In the genomic region with DNA sequence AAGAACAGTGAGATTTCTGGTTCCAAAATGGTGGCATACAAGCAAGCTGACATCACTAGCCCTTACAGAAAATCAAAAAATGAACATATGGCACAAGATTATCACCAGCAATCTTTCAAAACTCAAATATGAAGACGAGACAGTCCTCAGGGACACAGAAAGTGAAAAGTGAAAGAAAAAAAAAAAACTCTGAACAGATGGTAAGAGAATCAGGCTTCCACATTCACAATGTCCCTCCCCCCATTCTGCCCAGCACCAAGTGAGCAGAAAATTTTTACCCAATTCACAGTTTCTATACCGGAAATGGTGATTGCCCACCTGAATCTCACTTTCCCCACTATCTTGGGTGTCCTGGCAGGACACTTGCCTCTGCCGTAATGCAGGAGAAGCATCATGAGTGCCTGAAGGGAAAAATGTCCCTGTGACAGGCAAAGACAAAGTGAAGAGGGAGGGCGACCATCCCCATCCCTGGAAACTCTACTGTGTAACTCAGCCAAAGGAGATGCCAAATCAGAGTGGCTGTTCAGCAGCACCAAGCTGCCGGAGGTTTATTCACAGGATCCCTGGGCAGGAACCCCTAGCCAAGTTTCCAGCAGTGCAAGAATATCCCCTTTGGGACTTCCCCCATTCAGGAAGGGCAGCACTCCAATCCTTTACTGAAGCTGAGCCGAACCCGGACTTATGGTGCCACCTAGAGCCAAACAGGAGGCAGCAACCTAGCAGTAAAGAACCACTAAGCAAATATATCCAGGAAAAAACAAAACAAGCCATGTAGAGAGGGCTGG, we compare ENCODE assay signal across 8 cellular contexts.
DNase-seq lines count a peak whose midpoint lies in the region; ATAC-seq and TF ChIP-seq lines count a peak whose summit lies in the region.

No MANE protein-coding gene starts in this region.

- H3K4me1 Mint-ChIP-seq in natural killer cell treated with Interleukin-12 subunit alpha and Interleukin-12 subunit beta and Interleukin-15 and Interleukin-18, amount 100 ng/mL, for 72 hours (ENCODE audit: low read depth in 2 of 2): no peaks in the 10 kb centered on the region
- H3K4me1 Mint-ChIP-seq in activated CD4-positive, alpha-beta memory T cell treated with anti-CD3 and anti-CD28 coated beads, Interleukin-2, amount 10 ng/mL, durations not matched to agents 7 days and 5 days: no peaks in the 10 kb centered on the region

- peaks cover 12% of the 10 kb centered on the region for H3K9me3 Mint-ChIP-seq in natural killer cell treated with Interleukin-12 subunit alpha and Interleukin-12 subunit beta and Interleukin-15 and Interleukin-18, amount 100 ng/mL, for 72 hours
- peaks cover 4% of the 10 kb centered on the region for H3K9me3 Mint-ChIP-seq in activated CD4-positive, alpha-beta memory T cell treated with anti-CD3 and anti-CD28 coated beads, Interleukin-2, amount 10 ng/mL, durations not matched to agents 7 days and 5 days

- no peaks in the 10 kb centered on the region for H4K20me1 ChIP-seq in OCI-LY7 (ENCODE audit: insufficient read depth, low read length)

- peak; percentile 77 for TF ChIP-seq CTCF in OCI-LY7 (conservative IDR thresholded peaks at IDR 0.05; ENCODE audit: low read length)

- no peak overlapping the region; the same call in 1 of the 2 replicates for H2AFZ ChIP-seq in OCI-LY7 (ENCODE audit: low read length)

- H3K36me3 Mint-ChIP-seq in natural killer cell treated with Interleukin-12 subunit alpha and Interleukin-12 subunit beta and Interleukin-15 and Interleukin-18, amount 100 ng/mL, for 72 hours: peaks cover 4% of the 10 kb centered on the region
- H3K36me3 Mint-ChIP-seq in activated CD4-positive, alpha-beta memory T cell treated with anti-CD3 and anti-CD28 coated beads, Interleukin-2, amount 10 ng/mL, durations not matched to agents 7 days and 5 days (ENCODE audit: low read depth): no peaks in the 10 kb centered on the region

- no peak overlapping the region for H3K27ac ChIP-seq in OCI-LY7 (ENCODE audit: low read depth, low read length, poor library complexity, severe bottlenecking)

- ATAC-seq in GM18867 (IDR thresholded peaks at IDR 0.05; ENCODE audit: unreplicated experiment): peak; percentile 73
- peak; percentile 71 for ATAC-seq in HG03025 (IDR thresholded peaks at IDR 0.05; ENCODE audit: low FRiP score, unreplicated experiment)
- ATAC-seq in natural killer cell treated with Interleukin-12 subunit alpha and Interleukin-12 subunit beta and Interleukin-15 and Interleukin-18, amount 100 ng/mL, for 72 hours: no peak

- H3K4me3 Mint-ChIP-seq in natural killer cell treated with Interleukin-12 subunit alpha and Interleukin-12 subunit beta and Interleukin-15 and Interleukin-18, amount 100 ng/mL, for 72 hours: no peak overlapping the region
- no peak overlapping the region for H3K4me3 Mint-ChIP-seq in activated CD4-positive, alpha-beta memory T cell treated with anti-CD3 and anti-CD28 coated beads, Interleukin-2, amount 10 ng/mL, durations not matched to agents 7 days and 5 days

- H3K9me3 ChIP-seq in OCI-LY7 (ENCODE audit: low read length): no peaks in the 10 kb centered on the region

- POLR2A ChIA-PET in OCI-LY7 (lab: Charles Lee): interaction anchor here (0.7 kb wide), 1 partner anchor 198 kb away, joined by 4 read pairs; no protein-coding TSS in a partner anchor
- POLR2A ChIA-PET in activated CD4-positive, alpha-beta memory T cell treated with anti-CD3 and anti-CD28 coated beads, Interleukin-2, amount 10 ng/mL, durations not matched to agents 7 days and 5 days (lab: Charles Lee): no interaction called here

- H3K36me3 ChIP-seq in OCI-LY7 (ENCODE audit: insufficient read depth, low read length): no peaks in the 10 kb centered on the region

- CTCF ChIA-PET in OCI-LY7 (lab: Charles Lee; ENCODE audit: unreplicated experiment): no interaction called here
- CTCF ChIA-PET in activated CD4-positive, alpha-beta memory T cell treated with anti-CD3 and anti-CD28 coated beads, Interleukin-2, amount 10 ng/mL, durations not matched to agents 7 days and 5 days (lab: Charles Lee): no interaction called here

- intact Hi-C loops in OCI-LY7 (cut with micrococcal nuclease; ENCODE audit: unreplicated experiment): no loop called here

- H3K27me3 Mint-ChIP-seq in natural killer cell treated with Interleukin-12 subunit alpha and Interleukin-12 subunit beta and Interleukin-15 and Interleukin-18, amount 100 ng/mL, for 72 hours: peaks cover 4 to 9% of the 10 kb centered on the region in 2 donors
- peaks cover 7% of the 10 kb centered on the region for H3K27me3 Mint-ChIP-seq in activated CD4-positive, alpha-beta memory T cell treated with anti-CD3 and anti-CD28 coated beads, Interleukin-2, amount 10 ng/mL, durations not matched to agents 7 days and 5 days

- H3K4me1 ChIP-seq in OCI-LY7 (ENCODE audit: insufficient read depth, low read length, poor library complexity, severe bottlenecking): no peaks in the 10 kb centered on the region

- H3K79me2 ChIP-seq in OCI-LY7 (ENCODE audit: insufficient read depth, low read depth, low read length): no peaks in the 10 kb centered on the region

- H3K9me2 ChIP-seq in OCI-LY7 (ENCODE audit: insufficient read depth, low read length): no peaks in the 10 kb centered on the region

- H3K27ac Mint-ChIP-seq in natural killer cell treated with Interleukin-12 subunit alpha and Interleukin-12 subunit beta and Interleukin-15 and Interleukin-18, amount 100 ng/mL, for 72 hours: no peak overlapping the region
- H3K27ac Mint-ChIP-seq in activated CD4-positive, alpha-beta memory T cell treated with anti-CD3 and anti-CD28 coated beads, Interleukin-2, amount 10 ng/mL, durations not matched to agents 7 days and 5 days: no peak overlapping the region

- no peak overlapping the region for H3K4me3 ChIP-seq in OCI-LY7 (ENCODE audit: low read depth, low read length, poor library complexity, severe bottlenecking)

- no TSS peak for BruUV-seq in OCI-LY7 (replicated peaks; lab: Mats Ljungman, UMichigan)

- DNase-seq in OCI-LY7 (ENCODE audit: low spot score) (peak; percentile 30), iPS-NIHi11 (ENCODE audit: low spot score) (peak; percentile 62), Ammon's horn (ENCODE audit: low spot score) (no peak)
- DNase-seq in natural killer cell treated with Interleukin-12 subunit alpha and Interleukin-12 subunit beta and Interleukin-15 and Interleukin-18, amount 100 ng/mL, for 72 hours (ENCODE audit: low spot score): no peak
- DNase-seq in stimulated activated CD4-positive, alpha-beta T cell treated with anti-CD3 and anti-CD28 coated beads, Interleukin-2, amount 100 ng/mL, for 48 hours: no peak
- DNase-seq in activated CD4-positive, alpha-beta memory T cell treated with anti-CD3 and anti-CD28 coated beads, Interleukin-2, amount 10 ng/mL, durations not matched to agents 7 days and 5 days: no peak

- H3K4me2 ChIP-seq in OCI-LY7 (ENCODE audit: low read length): no peak overlapping the region

Comparison
In these comparisons a context has a peak if more than half of its experiments do, and no peak if none do; other contexts are left out.
1. ATAC-seq: peak in GM18867 (single experiment) and HG03025 (single experiment); none in natural killer cell treated with Interleukin-12 subunit alpha and Interleukin-12 subunit beta and Interleukin-15 and Interleukin-18, amount 100 ng/mL, for 72 hours (0 of 2).
2. DNase-seq: peak in OCI-LY7 (single experiment) and iPS-NIHi11 (single experiment); none in natural killer cell treated with Interleukin-12 subunit alpha and Interleukin-12 subunit beta and Interleukin-15 and Interleukin-18, amount 100 ng/mL, for 72 hours (single experiment), stimulated activated CD4-positive, alpha-beta T cell treated with anti-CD3 and anti-CD28 coated beads, Interleukin-2, amount 100 ng/mL, for 48 hours (0 of 2), activated CD4-positive, alpha-beta memory T cell treated with anti-CD3 and anti-CD28 coated beads, Interleukin-2, amount 10 ng/mL, durations not matched to agents 7 days and 5 days (single experiment) and Ammon's horn (single experiment).